In genomic region chr11:118258410-118258809, GRCh38 we compare ENCODE assay signal across 13 cellular contexts. TPM values are rescaled to one million over a fixed set of nuclear protein-coding genes. Genes with fewer than 3 reads are reported as not detected.
DNase-seq lines count a peak whose midpoint lies in the region; ATAC-seq and TF ChIP-seq lines count a peak whose summit lies in the region.
"Had no signal": no experiment of that assay in that cellular context is flagged by ENCODE, and none has a peak within 500 bp of the region (broad histone marks: within the 10 kb centered on the region; RNA-seq: fewer than 3 reads in every experiment).

No MANE protein-coding gene starts in this region.

- H3K4me1 ChIP-seq in SK-N-SH (ENCODE audit: control insufficient read depth in 1 of 2, insufficient read depth in 2 of 2, low read depth in 1 of 2, low read length in 1 of 2), result no peaks in the 10 kb centered on the region
- H3K4me1 ChIP-seq in Karpas-422 (ENCODE audit: low read length), result peaks cover 1% of the 10 kb centered on the region
- H3K4me1 ChIP-seq in trophoblast cell (ENCODE audit: control insufficient read depth in 1 of 2, insufficient read depth in 2 of 2, low read length in 2 of 2), result no peaks in the 10 kb centered on the region
- H3K4me1 ChIP-seq in testis, result no peaks in the 10 kb centered on the region

- no peak overlapping the region for H4K12ac ChIP-seq in trophoblast cell (ENCODE audit: low read depth, low read length)

- H3K4me1 Mint-ChIP-seq in neural crest cell, result peaks cover 7% of the 10 kb centered on the region

- no peak overlapping the region for H4K8ac ChIP-seq in trophoblast cell (ENCODE audit: low read depth, low read length)

- H3K36me3 ChIP-seq in SK-N-SH (replicated peaks in 1 of 2; ENCODE audit: control insufficient read depth in 1 of 2, insufficient read depth in 2 of 2, low read length in 1 of 2) (no peaks in the 10 kb centered on the region), Karpas-422 (ENCODE audit: insufficient read depth, low read length) (no peaks in the 10 kb centered on the region), trophoblast cell (ENCODE audit: control insufficient read depth in 1 of 2, insufficient read depth in 2 of 2, low read length in 2 of 2) (no peaks in the 10 kb centered on the region), testis (ENCODE audit: low read depth, missing control alignments) (no peaks in the 10 kb centered on the region)

- no peak for TF ChIP-seq EP300 in SK-N-SH (IDR thresholded peaks at IDR 0.05; ENCODE audit: borderline replicate concordance in 1 of 2, low read depth in 1 of 2, low read length in 1 of 2)

- CTCF ChIA-PET in SK-N-SH (lab: Yijun Ruan, JAX), result no interaction called here

- H3K4me3 ChIP-seq in SK-N-SH (ENCODE audit: low read depth in 2 of 2, low read length in 1 of 2) (no peak overlapping the region), Karpas-422 (ENCODE audit: low read length) (no peak overlapping the region), astrocyte of the spinal cord (ENCODE audit: low read depth, low read length) (no peak overlapping the region), trophoblast cell (ENCODE audit: low read depth, low read length) (no peak overlapping the region), testis (no peak overlapping the region)
- H3K4me3 ChIP-seq: dorsolateral prefrontal cortex had no signal

- no peaks in the 10 kb centered on the region for H3K79me1 ChIP-seq in trophoblast cell (ENCODE audit: low read length)

- H2AFZ ChIP-seq in SK-N-SH (ENCODE audit: low read depth) (no peak overlapping the region), Karpas-422 (ENCODE audit: low read length) (no peak overlapping the region), trophoblast cell (ENCODE audit: insufficient read depth, low read length, poor library complexity) (no peak overlapping the region)

- no peak overlapping the region for H2BK120ac ChIP-seq in trophoblast cell (ENCODE audit: insufficient read depth, low read length, poor library complexity)

- H3K4me2 ChIP-seq in SK-N-SH (no peak overlapping the region), Karpas-422 (ENCODE audit: low read depth, low read length, poor library complexity, severe bottlenecking) (no peak overlapping the region), trophoblast cell (ENCODE audit: low read length) (no peak overlapping the region)

- H3K9me2 ChIP-seq in SK-N-SH (no peaks in the 10 kb centered on the region), Karpas-422 (replicated peaks; ENCODE audit: insufficient read depth, low read length) (no peaks in the 10 kb centered on the region)

- no peak overlapping the region for H3K4ac ChIP-seq in trophoblast cell (ENCODE audit: low read depth, low read length)

- no peak overlapping the region for H3K18ac ChIP-seq in trophoblast cell (ENCODE audit: low read length)

- H4K91ac ChIP-seq in trophoblast cell (ENCODE audit: low read depth, low read length), result no peak overlapping the region

- H2AK5ac ChIP-seq in trophoblast cell (ENCODE audit: low read length), result no peak overlapping the region

- peak; percentile 35 for TF ChIP-seq CTCF in SK-N-SH (IDR thresholded peaks at IDR 0.05)
- peak; percentile 20 for TF ChIP-seq CTCF in astrocyte of the spinal cord (IDR thresholded peaks at IDR 0.05; ENCODE audit: low read depth, low read length)
- TF ChIP-seq CTCF in neural crest cell (conservative IDR thresholded peaks at IDR 0.05), result peak; percentile 45
- no peak for TF ChIP-seq CTCF in testis (IDR thresholded peaks at IDR 0.05)

- H3K27me3 ChIP-seq in SK-N-SH (ENCODE audit: insufficient read depth), result no peaks in the 10 kb centered on the region; the same call in 1 of the 2 replicates
- no peaks in the 10 kb centered on the region for H3K27me3 ChIP-seq in Karpas-422 (ENCODE audit: low read length)
- H3K27me3 ChIP-seq in trophoblast cell (ENCODE audit: insufficient read depth, low read length), result no peaks in the 10 kb centered on the region
- H3K27me3 ChIP-seq in testis, result no peaks in the 10 kb centered on the region

- no peak overlapping the region for H3K4me3 Mint-ChIP-seq in neural crest cell
- H3K4me3 Mint-ChIP-seq: mesothelial cell of epicardium had no signal

- in situ Hi-C loops in astrocyte of the spinal cord (cut with HindIII; ENCODE audit: low sequenced_read_pairs), result no loop called here

- H3K9ac ChIP-seq in SK-N-SH (no peak overlapping the region), Karpas-422 (ENCODE audit: low read length) (no peak overlapping the region), trophoblast cell (ENCODE audit: low read length) (no peak overlapping the region)

- no peak overlapping the region for H3K14ac ChIP-seq in trophoblast cell (ENCODE audit: low read length)

- H2BK12ac ChIP-seq in trophoblast cell (ENCODE audit: low read length), result no peak overlapping the region

- no peaks in the 10 kb centered on the region for H3K36me3 Mint-ChIP-seq in neural crest cell (ENCODE audit: low read depth)

- ATAC-seq in SK-N-SH treated with all-trans-retinoic acid at 6 μM for 48 hours (no peak), HG03135 (IDR thresholded peaks at IDR 0.05; ENCODE audit: unreplicated experiment) (no peak)
- ATAC-seq: right cardiac atrium, Right ventricle myocardium inferior had no signal

- no peak for TF ChIP-seq RAD21 in SK-N-SH (IDR thresholded peaks at IDR 0.05; ENCODE audit: low read length)

- H4K20me1 ChIP-seq in SK-N-SH (ENCODE audit: insufficient read depth), result no peaks in the 10 kb centered on the region
- H4K20me1 ChIP-seq in Karpas-422 (ENCODE audit: insufficient read depth, low read depth, low read length), result no peaks in the 10 kb centered on the region

- H2BK5ac ChIP-seq in trophoblast cell (ENCODE audit: low read depth, low read length, poor library complexity), result no peak overlapping the region

- peaks cover 85% of the 10 kb centered on the region for H3K27me3 Mint-ChIP-seq in neural crest cell (ENCODE audit: low read depth)

- no peak overlapping the region for H3K27ac ChIP-seq in SK-N-SH (ENCODE audit: low read depth in 2 of 2, low read length in 1 of 2)
- no peak overlapping the region for H3K27ac ChIP-seq in Karpas-422 (ENCODE audit: low read length)
- no peak overlapping the region for H3K27ac ChIP-seq in trophoblast cell (ENCODE audit: low read depth, low read length)
- H3K27ac ChIP-seq in testis, result no peak overlapping the region
- H3K27ac ChIP-seq: dorsolateral prefrontal cortex had no signal

- H3K9me3 Mint-ChIP-seq in neural crest cell, result peaks cover 3% of the 10 kb centered on the region

- H3K27ac Mint-ChIP-seq in neural crest cell (ENCODE audit: unreplicated experiment), result no peak overlapping the region
- H3K27ac Mint-ChIP-seq: mesothelial cell of epicardium had no signal

- TF ChIP-seq POLR2A in testis (IDR thresholded peaks at IDR 0.05), result no peak

- no peaks in the 10 kb centered on the region for H3K79me2 ChIP-seq in SK-N-SH (ENCODE audit: insufficient read depth)
- H3K79me2 ChIP-seq in Karpas-422 (ENCODE audit: low read length), result no peaks in the 10 kb centered on the region
- no peaks in the 10 kb centered on the region for H3K79me2 ChIP-seq in trophoblast cell (ENCODE audit: control insufficient read depth, insufficient read depth, low read length, poor library complexity)

- H3K9me3 ChIP-seq in SK-N-SH (no peaks in the 10 kb centered on the region), Karpas-422 (ENCODE audit: low read length) (no peaks in the 10 kb centered on the region), trophoblast cell (ENCODE audit: insufficient read depth, low read depth, low read length) (no peaks in the 10 kb centered on the region), testis (no peaks in the 10 kb centered on the region)

- H3F3A ChIP-seq in SK-N-SH (replicated peaks; ENCODE audit: insufficient read depth), result no peaks in the 10 kb centered on the region

- DNase-seq in SK-N-SH (no peak), Karpas-422 (peak; percentile 45), astrocyte of the spinal cord (ENCODE audit: low read depth, low spot score) (no peak), neural crest cell (ENCODE audit: low read depth, low spot score) (no peak), trophoblast cell (no peak), testis (no peak)
- DNase-seq: dorsolateral prefrontal cortex, NCI-H2029, right cardiac atrium had no signal

- POLR2A ChIA-PET in SK-N-SH (lab: Yijun Ruan, JAX), result no interaction called here

- intact Hi-C loops in testis (cut with DNase I; ENCODE audit: low total_unique reads), result no loop called here

- 8% methylated on average over 1 of the region's 1 CpG for WGBS in SK-N-SH (ENCODE audit: low lambda C conversion rate)
- WGBS in trophoblast cell (ENCODE audit: extremely low coverage, insufficient coverage, insufficient read length), result no CpG with 5 or more reads among the region's 1 CpG
- WGBS in testis, 2 donors, result 0% methylated on average over 1 of the region's 1 CpG

- H3K23ac ChIP-seq in trophoblast cell (ENCODE audit: low read length), result no peak overlapping the region

RNA-seq across cellular contexts. Expression of gene MPZL2, which starts 5.7 kb away (rescaled TPM):
- 6.2 and 8.6 TPM in 2 replicates for polyA plus RNA-seq in SK-N-SH (2012; rRNA removed)
- 6.5 and 6.8 TPM in 2 replicates for polyA plus RNA-seq in SK-N-SH (2012; cell fraction: cytosol; rRNA removed)
- polyA plus RNA-seq in SK-N-SH (2012; cell fraction: nucleus; rRNA removed), result 5.9 and 9.3 TPM in 2 replicates
- not detected in 2 replicates for total RNA-seq in Karpas-422 (2014; rRNA removed; shearing (Covaris generic); ENCODE audit: low replicate concordance)
- not detected in 2 replicates for total RNA-seq in neural crest cell
- 0.57 and 0.59 TPM in 2 replicates for polyA plus RNA-seq in trophoblast cell (2013)
- 1 to 10 TPM; 1.7 to 3.0 TPM for total RNA-seq in testis
- 4.2 TPM for polyA plus RNA-seq in testis (ENCODE audit: insufficient read depth, low read depth, low replicate concordance)

RNA-seq across cellular contexts. Expression of gene MPZL3, which starts 6.2 kb away (rescaled TPM):
- polyA plus RNA-seq in SK-N-SH (2012; rRNA removed) (0.38 and 0.70 TPM in 2 replicates), testis (ENCODE audit: insufficient read depth, low read depth, low replicate concordance) (3.4 TPM)
- 0.52 and 1.0 TPM in 2 replicates for polyA plus RNA-seq in SK-N-SH (2012; cell fraction: cytosol; rRNA removed)
- polyA plus RNA-seq in SK-N-SH (2012; cell fraction: nucleus; rRNA removed), result 0.23 and 0.43 TPM in 2 replicates
- 2.7 and 7.0 TPM in 2 replicates for total RNA-seq in Karpas-422 (2014; rRNA removed; shearing (Covaris generic); ENCODE audit: low replicate concordance)
- total RNA-seq in neural crest cell (0.35 and 0.43 TPM in 2 replicates), testis (1 to 10 TPM; 2.4 to 3.2 TPM)
- polyA plus RNA-seq in trophoblast cell (2013), result 1.5 and 1.8 TPM in 2 replicates

RNA-seq across cellular contexts. Expression of gene JAML, which starts 33.6 kb away (rescaled TPM):
- polyA plus RNA-seq in SK-N-SH (2012; rRNA removed) (not detected in 2 replicates), testis (ENCODE audit: insufficient read depth, low read depth, low replicate concordance) (9.7 TPM)
- polyA plus RNA-seq in SK-N-SH (2012; cell fraction: cytosol; rRNA removed), result 0.04 and 0.05 TPM in 2 replicates
- polyA plus RNA-seq in SK-N-SH (2012; cell fraction: nucleus; rRNA removed), result 0.01 TPM in 1 of 2 replicates, not detected in the other
- total RNA-seq in Karpas-422 (2014; rRNA removed; shearing (Covaris generic); ENCODE audit: low replicate concordance), result 5.4 and 9.1 TPM in 2 replicates
- total RNA-seq in neural crest cell (not detected in 2 replicates), testis (1 to 10 TPM; 1.9 to 3.5 TPM)
- polyA plus RNA-seq in trophoblast cell (2013), result 0.11 and 0.19 TPM in 2 replicates
- total RNA-seq: mesothelial cell of epicardium had no signal

RNA-seq across cellular contexts. Expression of gene CD3E, which starts 46.1 kb away (rescaled TPM):
- not detected in 2 replicates for polyA plus RNA-seq in SK-N-SH (2012; rRNA removed)
- polyA plus RNA-seq in SK-N-SH (2012; cell fraction: cytosol; rRNA removed), result not detected in 2 replicates
- not detected in 2 replicates for polyA plus RNA-seq in SK-N-SH (2012; cell fraction: nucleus; rRNA removed)
- 0.32 and 1.3 TPM in 2 replicates for total RNA-seq in Karpas-422 (2014; rRNA removed; shearing (Covaris generic); ENCODE audit: low replicate concordance)
- total RNA-seq in neural crest cell, result not detected in 2 replicates
- not detected in 2 replicates for polyA plus RNA-seq in trophoblast cell (2013)
- under 1 TPM in 1 of 2 donors, not detected in 1; 0.50 TPM for total RNA-seq in testis
- 6.1 TPM for polyA plus RNA-seq in testis (ENCODE audit: insufficient read depth, low read depth, low replicate concordance)
- total RNA-seq: mesothelial cell of epicardium had no signal

Comparison
In these comparisons a context has a peak if more than half of its experiments do, and no peak if none do; other contexts are left out.
1. CTCF ChIP-seq: peak in SK-N-SH (single experiment), astrocyte of the spinal cord (single experiment) and neural crest cell (single experiment); none in testis (0 of 3).